ENCODE assay signal across 15 cellular contexts in the genomic region with DNA sequence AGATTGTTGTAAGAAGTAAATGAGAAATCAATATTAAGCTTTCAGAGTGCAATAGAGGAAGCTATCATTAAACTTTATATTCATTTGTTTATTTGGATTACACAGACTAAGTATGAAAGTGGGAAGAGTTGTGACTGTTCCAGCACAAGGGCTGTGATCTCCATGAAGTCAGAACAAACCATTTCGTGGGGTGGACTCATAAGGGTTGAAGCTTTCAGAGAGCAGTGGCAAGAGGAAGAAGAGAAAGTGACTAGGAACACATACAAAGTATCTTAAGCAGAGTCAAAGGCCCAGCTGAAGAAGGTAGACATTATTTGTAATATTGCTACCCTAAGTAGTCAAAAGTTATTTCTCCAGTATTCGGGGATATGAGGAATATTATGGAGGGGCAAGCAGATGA.
DNase-seq lines count a peak whose midpoint lies in the region; ATAC-seq, FAIRE-seq and TF ChIP-seq lines count a peak whose summit lies in the region.
"Had no signal": no experiment of that assay in that cellular context is flagged by ENCODE, and none has a peak within 500 bp of the region (broad histone marks: within the 10 kb centered on the region; RNA-seq: fewer than 3 reads in every experiment).

No MANE protein-coding gene starts in this region.

- WGBS in heart left ventricle, 4 donors = 70 to 78% (median 76%) methylated on average over 2 of the region's 2 CpGs

- H3K36me3 Mint-ChIP-seq in activated CD8-positive, alpha-beta memory T cell treated with anti-CD3 and anti-CD28 coated beads, Interleukin-2, amount 10 ng/mL, durations not matched to agents 7 days and 5 days = peaks cover 31% of the 10 kb centered on the region
- H3K36me3 Mint-ChIP-seq in CD4-positive, alpha-beta memory T cell = peaks cover 28 to 30% of the 10 kb centered on the region in 2 donors
- H3K36me3 Mint-ChIP-seq in naive thymus-derived CD4-positive, alpha-beta T cell = peaks cover 10 to 30% (median 26%) of the 10 kb centered on the region in 5 donors

- H3K27me3 Mint-ChIP-seq in activated CD8-positive, alpha-beta memory T cell treated with anti-CD3 and anti-CD28 coated beads, Interleukin-2, amount 10 ng/mL, durations not matched to agents 7 days and 5 days = no peaks in the 10 kb centered on the region
- H3K27me3 Mint-ChIP-seq in CD4-positive, alpha-beta memory T cell = no peaks in the 10 kb centered on the region
- H3K27me3 Mint-ChIP-seq in naive thymus-derived CD4-positive, alpha-beta T cell = no peaks in the 10 kb centered on the region

- H3K9me3 Mint-ChIP-seq in activated CD8-positive, alpha-beta memory T cell treated with anti-CD3 and anti-CD28 coated beads, Interleukin-2, amount 10 ng/mL, durations not matched to agents 7 days and 5 days (ENCODE audit: low read depth) = no peaks in the 10 kb centered on the region
- H3K9me3 Mint-ChIP-seq in CD4-positive, alpha-beta memory T cell = peaks cover 0 to 3% (median 0%) of the 10 kb centered on the region in 8 donors
- H3K9me3 Mint-ChIP-seq in naive thymus-derived CD4-positive, alpha-beta T cell = peaks cover 0 to 2% (median 0%) of the 10 kb centered on the region in 11 donors
- H3K9me3 Mint-ChIP-seq: CD8-positive, alpha-beta T cell; GM23338 had no signal

- H3K27ac Mint-ChIP-seq in activated CD8-positive, alpha-beta memory T cell treated with anti-CD3 and anti-CD28 coated beads, Interleukin-2, amount 10 ng/mL, durations not matched to agents 7 days and 5 days = no peak overlapping the region
- H3K27ac Mint-ChIP-seq in CD4-positive, alpha-beta memory T cell = no peak overlapping the region
- H3K27ac Mint-ChIP-seq in naive thymus-derived CD4-positive, alpha-beta T cell = no peak overlapping the region
- H3K27ac Mint-ChIP-seq: CD8-positive, alpha-beta T cell; GM23338 had no signal

- FAIRE-seq in GM19239 (lab: Jason Lieb, UNC) = peak; percentile 21
- FAIRE-seq: GM18507 had no signal

- POLR2A ChIA-PET in CD4-positive, alpha-beta memory T cell (lab: Charles Lee; ENCODE audit: partially characterized antibody) = interaction anchor here (1.0 to 3.4 kb wide), 7 partner anchors 10 to 119 kb away, joined by 3 to 80 read pairs (median 7); no protein-coding TSS in a partner anchor
- POLR2A ChIA-PET in naive thymus-derived CD4-positive, alpha-beta T cell (lab: Charles Lee) = interaction anchor here (1.2 kb wide), 1 partner anchor 11 kb away, joined by 7 read pairs; no protein-coding TSS in a partner anchor

- no peak overlapping the region for H3K4me3 ChIP-seq in CD4-positive, alpha-beta memory T cell (ENCODE audit: low read length in 2 of 2)
- no peak overlapping the region for H3K4me3 ChIP-seq in naive thymus-derived CD4-positive, alpha-beta T cell (ENCODE audit: low read length)
- H3K4me3 ChIP-seq in SJCRH30 (no peak overlapping the region), heart left ventricle (no peak overlapping the region)
- H3K4me3 ChIP-seq: GM23338 had no signal

- intact Hi-C loops in CD4-positive, alpha-beta memory T cell (cut with micrococcal nuclease) = loop anchor here (2.0 kb wide), 1 partner anchor 17 kb away; no protein-coding TSS in a partner anchor
- intact Hi-C loops in naive thymus-derived CD4-positive, alpha-beta T cell (cut with micrococcal nuclease) = loop anchor here in 1 of 2 donors (1.0 to 2.0 kb wide), 2 partner anchors 8 to 13 kb away; no protein-coding TSS in a partner anchor
- intact Hi-C loops in heart left ventricle (cut with DNase I) = no loop called here

- no peaks in the 10 kb centered on the region for H3K9me3 ChIP-seq in CD4-positive, alpha-beta memory T cell (ENCODE audit: control insufficient read depth in 1 of 2, low read length in 2 of 2)
- no peaks in the 10 kb centered on the region for H3K9me3 ChIP-seq in naive thymus-derived CD4-positive, alpha-beta T cell (ENCODE audit: control insufficient read depth in 2 of 3, low read length in 3 of 3)
- H3K9me3 ChIP-seq in SJCRH30 (replicated peaks) (no peaks in the 10 kb centered on the region), heart left ventricle (no peaks in the 10 kb centered on the region)
- H3K9me3 ChIP-seq: BE2C had no signal

- peak; percentile 38 for ATAC-seq in activated CD8-positive, alpha-beta memory T cell treated with anti-CD3 and anti-CD28 coated beads, Interleukin-2, amount 10 ng/mL, durations not matched to agents 7 days and 5 days
- no peak for ATAC-seq in naive thymus-derived CD4-positive, alpha-beta T cell
- no peak for ATAC-seq in heart left ventricle
- ATAC-seq: GM23338 had no signal

- CTCF ChIA-PET in activated CD8-positive, alpha-beta memory T cell treated with anti-CD3 and anti-CD28 coated beads, Interleukin-2, amount 10 ng/mL, durations not matched to agents 7 days and 5 days (lab: Charles Lee) = interaction anchor here (1.0 to 2.9 kb wide), 3 partner anchors 13 to 135 kb away, joined by 3 to 8 read pairs (median 3); no protein-coding TSS in a partner anchor
- CTCF ChIA-PET in CD4-positive, alpha-beta memory T cell (lab: Charles Lee; ENCODE audit: partially characterized antibody) = interaction anchor here (0.8 to 3.1 kb wide), 8 partner anchors 9 to 134 kb away, joined by 3 to 37 read pairs (median 4); no protein-coding TSS in a partner anchor
- CTCF ChIA-PET in naive thymus-derived CD4-positive, alpha-beta T cell (lab: Charles Lee) = interaction anchor here (3.0 kb wide), 1 partner anchor 12 kb away, joined by 26 read pairs; no protein-coding TSS in a partner anchor

- peaks cover 17% of the 10 kb centered on the region for H3K4me1 Mint-ChIP-seq in activated CD8-positive, alpha-beta memory T cell treated with anti-CD3 and anti-CD28 coated beads, Interleukin-2, amount 10 ng/mL, durations not matched to agents 7 days and 5 days
- peaks cover 22 to 32% (median 26%) of the 10 kb centered on the region in 4 donors for H3K4me1 Mint-ChIP-seq in CD4-positive, alpha-beta memory T cell
- H3K4me1 Mint-ChIP-seq in naive thymus-derived CD4-positive, alpha-beta T cell = peaks cover 8 to 43% (median 22%) of the 10 kb centered on the region in 7 donors

- no peak for TF ChIP-seq POLR2A in heart left ventricle (IDR thresholded peaks at IDR 0.05)

- H3K4me3 Mint-ChIP-seq in activated CD8-positive, alpha-beta memory T cell treated with anti-CD3 and anti-CD28 coated beads, Interleukin-2, amount 10 ng/mL, durations not matched to agents 7 days and 5 days = no peak overlapping the region
- H3K4me3 Mint-ChIP-seq in CD4-positive, alpha-beta memory T cell = no peak overlapping the region
- H3K4me3 Mint-ChIP-seq in naive thymus-derived CD4-positive, alpha-beta T cell = no peak overlapping the region
- H3K4me3 Mint-ChIP-seq: CD8-positive, alpha-beta T cell; GM23338 had no signal

- peaks cover 63% of the 10 kb centered on the region for H3K4me1 ChIP-seq in CD4-positive, alpha-beta memory T cell (ENCODE audit: insufficient read depth, low read length)
- H3K4me1 ChIP-seq in naive thymus-derived CD4-positive, alpha-beta T cell (ENCODE audit: control insufficient read depth in 2 of 2, insufficient read depth in 2 of 2, low read length in 2 of 2) = peaks cover 22 to 28% of the 10 kb centered on the region in 2 donors
- H3K4me1 ChIP-seq in SJCRH30 (no peaks in the 10 kb centered on the region), heart left ventricle (peaks cover 0 to 15% (median 0%) of the 10 kb centered on the region in 12 donors)
- H3K4me1 ChIP-seq: BE2C had no signal

- peaks cover 5% of the 10 kb centered on the region for H3K36me3 ChIP-seq in CD4-positive, alpha-beta memory T cell (ENCODE audit: insufficient read depth, low read length)
- peaks cover 4 to 15% (median 7%) of the 10 kb centered on the region in 3 experiments for H3K36me3 ChIP-seq in naive thymus-derived CD4-positive, alpha-beta T cell (ENCODE audit: control insufficient read depth in 2 of 3, insufficient read depth in 3 of 3, low read length in 3 of 3)
- H3K36me3 ChIP-seq in SJCRH30 (no peaks in the 10 kb centered on the region), heart left ventricle (no peaks in the 10 kb centered on the region)
- H3K36me3 ChIP-seq: BE2C had no signal

- no peak for TF ChIP-seq CTCF in heart left ventricle (IDR thresholded peaks at IDR 0.05)

- peak overlapping the region; percentile 43 for H3K27ac ChIP-seq in CD4-positive, alpha-beta memory T cell (ENCODE audit: low read depth, low read length)
- peak overlapping the region; percentile 53 for H3K27ac ChIP-seq in naive thymus-derived CD4-positive, alpha-beta T cell (ENCODE audit: low read depth, low read length)
- H3K27ac ChIP-seq in SJCRH30 (no peak overlapping the region), heart left ventricle (no peak overlapping the region)
- H3K27ac ChIP-seq: C4-2B had no signal

- no peaks in the 10 kb centered on the region for H3K27me3 ChIP-seq in CD4-positive, alpha-beta memory T cell (ENCODE audit: insufficient read depth, low read length)
- no peaks in the 10 kb centered on the region for H3K27me3 ChIP-seq in naive thymus-derived CD4-positive, alpha-beta T cell (ENCODE audit: control insufficient read depth in 2 of 2, insufficient read depth in 2 of 2, low read length in 2 of 2)
- H3K27me3 ChIP-seq in SJCRH30 (no peaks in the 10 kb centered on the region), heart left ventricle (no peaks in the 10 kb centered on the region)
- H3K27me3 ChIP-seq: BE2C had no signal

- no peak for DNase-seq in activated CD8-positive, alpha-beta memory T cell treated with anti-CD3 and anti-CD28 coated beads, Interleukin-2, amount 10 ng/mL, durations not matched to agents 7 days and 5 days
- DNase-seq in activated CD8-positive, alpha-beta memory T cell treated with anti-CD3 and anti-CD28 coated beads, Interleukin-2, amount 50 U/mL, for 4 hours = no peak
- no peak for DNase-seq in CD4-positive, alpha-beta memory T cell
- DNase-seq in GM19239 (ENCODE audit: insufficient read length, low spot score) = no peak
- no peak for DNase-seq in naive thymus-derived CD4-positive, alpha-beta T cell
- no peak for DNase-seq in SJCRH30
- no peak for DNase-seq in NCI-H2081 treated with DMSO at 0.1 percent for 48 hours (lab: John Stamatoyannopoulos, UW)
- DNase-seq in heart left ventricle = no peak
- DNase-seq: BE2C; CD8-positive, alpha-beta T cell; DMS53; H7 had no signal

Comparison
In these comparisons a context has a peak if more than half of its experiments do, and no peak if none do; other contexts are left out.
1. H3K27ac ChIP-seq: peak in CD4-positive, alpha-beta memory T cell (single experiment) and naive thymus-derived CD4-positive, alpha-beta T cell (single experiment); none in SJCRH30 (single experiment) and heart left ventricle (0 of 12).